In the genomic region with DNA sequence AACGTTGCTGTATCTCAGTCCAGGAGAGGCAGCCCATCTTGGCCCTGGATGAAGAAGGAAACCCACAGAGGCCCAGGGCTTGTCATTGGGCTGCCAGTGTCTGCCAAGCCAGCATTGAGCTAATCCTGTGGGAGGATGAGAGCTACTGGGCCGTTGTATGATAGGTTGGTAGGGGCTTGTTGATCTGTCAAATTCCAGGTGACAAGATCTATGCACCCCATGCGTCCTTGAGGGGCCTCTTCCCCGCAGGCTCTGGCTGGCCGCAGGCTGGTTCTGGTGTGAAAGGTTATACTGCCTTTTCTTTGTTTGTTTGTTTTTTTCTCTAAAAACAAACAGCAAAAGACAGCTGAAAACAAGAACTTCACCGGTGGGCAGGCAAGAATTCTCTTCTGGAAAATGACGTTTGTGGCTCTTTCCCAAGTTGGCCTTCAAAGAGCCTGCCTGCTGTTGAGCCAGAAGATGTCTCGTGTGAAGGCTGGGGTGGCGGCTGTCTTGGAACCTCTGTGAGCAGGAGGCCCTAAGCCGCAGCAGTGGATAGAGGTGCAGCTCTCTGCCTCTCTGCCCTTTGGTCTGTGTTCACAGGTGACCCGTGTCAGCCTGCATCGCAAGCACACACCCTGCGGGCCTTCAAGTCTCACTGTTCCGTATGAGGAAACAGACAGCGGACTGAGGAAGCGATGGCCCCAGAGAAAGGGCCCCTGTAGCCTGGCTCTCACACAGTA, we compare ENCODE assay signal across 12 cellular contexts. TPM values are rescaled to one million over a fixed set of nuclear protein-coding genes. Genes with fewer than 3 reads are reported as not detected.
DNase-seq lines count a peak whose midpoint lies in the region; ATAC-seq, FAIRE-seq and TF ChIP-seq lines count a peak whose summit lies in the region.
"Had no signal": no experiment of that assay in that cellular context is flagged by ENCODE, and none has a peak within 500 bp of the region (broad histone marks: within the 10 kb centered on the region; RNA-seq: fewer than 3 reads in every experiment).

No MANE protein-coding gene starts in this region.

- H3K9me3 ChIP-seq in duodenal mucosa (ENCODE audit: control insufficient read depth in 1 of 2, low read length in 2 of 2) (no peaks in the 10 kb centered on the region), mucosa of descending colon (no peaks in the 10 kb centered on the region), thoracic aorta (no peaks in the 10 kb centered on the region)
- H3K9me3 ChIP-seq: A549 had no signal

- DNase-seq in activated CD4-positive, alpha-beta T cell treated with anti-CD3 and anti-CD28 coated beads, Interleukin-2, amount 10 ng/mL, durations not matched to agents 24 days and 14 days, result no peak
- no peak for DNase-seq in activated CD4-positive, alpha-beta T cell treated with anti-CD3 and anti-CD28 coated beads for 4 hours
- peak; percentile 64 to 71 (median 66) for DNase-seq in mucosa of descending colon
- no peak for DNase-seq in thoracic aorta (ENCODE audit: low spot score)
- DNase-seq in HTR-8/SVneo (ENCODE audit: insufficient read length, low spot score), result no peak
- DNase-seq in iPS-NIHi7 (ENCODE audit: extremely low spot score), result no peak
- no peak for DNase-seq in pons (ENCODE audit: low spot score)
- DNase-seq: NCI-H1105 treated with DMSO at 0.1 percent for 48 hours had no signal

- H3K27me3 ChIP-seq in duodenal mucosa (ENCODE audit: control insufficient read depth in 1 of 2, insufficient read depth in 2 of 2, low read length in 2 of 2), result no peaks in the 10 kb centered on the region
- H3K27me3 ChIP-seq in thoracic aorta (replicated peaks; ENCODE audit: insufficient read depth), result no peaks in the 10 kb centered on the region

- no peaks in the 10 kb centered on the region for H3K27me3 Mint-ChIP-seq in activated CD4-positive, alpha-beta T cell treated with anti-CD3 and anti-CD28 coated beads, Interleukin-2, amount 10 ng/mL, durations not matched to agents 24 days and 14 days

- H3K9ac ChIP-seq in duodenal mucosa (ENCODE audit: low read depth in 1 of 2, low read length in 2 of 2), result peak overlapping the region in 1 of 2 donors; percentile 3

- H3K4me1 Mint-ChIP-seq in activated CD4-positive, alpha-beta T cell treated with anti-CD3 and anti-CD28 coated beads, Interleukin-2, amount 10 ng/mL, durations not matched to agents 24 days and 14 days, result peaks cover 16% of the 10 kb centered on the region

- intact Hi-C loops in activated CD4-positive, alpha-beta T cell treated with anti-CD3 and anti-CD28 coated beads, Interleukin-2, amount 10 ng/mL, durations not matched to agents 24 days and 14 days (cut with micrococcal nuclease), result loop anchor here (5.0 kb wide), 1 partner anchor 42 kb away; no protein-coding TSS in a partner anchor
- intact Hi-C loops in mucosa of descending colon (cut with DNase I, micrococcal nuclease), result loop anchor here in 1 of 2 donors (10.0 kb wide), 1 partner anchor 69 kb away; a partner anchor contains a TSS

- H3K4me1 ChIP-seq in duodenal mucosa (ENCODE audit: control insufficient read depth in 1 of 2, insufficient read depth in 2 of 2, low read length in 2 of 2) (peaks cover 26 to 28% of the 10 kb centered on the region in 2 donors), mucosa of descending colon (ENCODE audit: low read depth) (peaks cover 10% of the 10 kb centered on the region), thoracic aorta (ENCODE audit: control insufficient read depth in 1 of 2, low read depth in 2 of 2) (peaks cover 30 to 50% of the 10 kb centered on the region in 2 donors)
- H3K4me1 ChIP-seq: A549 had no signal

- H3K27ac Mint-ChIP-seq in activated CD4-positive, alpha-beta T cell treated with anti-CD3 and anti-CD28 coated beads, Interleukin-2, amount 10 ng/mL, durations not matched to agents 24 days and 14 days, result peak overlapping the region; percentile 63

- H3K4me3 ChIP-seq in duodenal mucosa (ENCODE audit: low read depth in 1 of 2, low read length in 2 of 2) (no peak overlapping the region), mucosa of descending colon (no peak overlapping the region), thoracic aorta (no peak overlapping the region)
- H3K4me3 ChIP-seq: A549 had no signal

- peaks cover 7 to 32% of the 10 kb centered on the region in 2 donors for H3K36me3 ChIP-seq in duodenal mucosa (ENCODE audit: control insufficient read depth in 1 of 2, insufficient read depth in 2 of 2, low read length in 2 of 2)
- no peaks in the 10 kb centered on the region for H3K36me3 ChIP-seq in mucosa of descending colon (ENCODE audit: low read depth)
- H3K36me3 ChIP-seq in thoracic aorta, result peaks cover 38% of the 10 kb centered on the region

- peak; percentile 90 for ATAC-seq in mucosa of descending colon
- ATAC-seq in thoracic aorta (ENCODE audit: insufficient number of reproducible peaks, low FRiP score, low read depth), result no peak
- ATAC-seq: A549 had no signal

- H3K27ac ChIP-seq in duodenal mucosa (ENCODE audit: low read depth, low read length) (peak overlapping the region; percentile 35), thoracic aorta (peak overlapping the region; percentile 96 to 99)
- H3K27ac ChIP-seq: A549 had no signal

- H3K36me3 Mint-ChIP-seq in activated CD4-positive, alpha-beta T cell treated with anti-CD3 and anti-CD28 coated beads, Interleukin-2, amount 10 ng/mL, durations not matched to agents 24 days and 14 days (ENCODE audit: low read depth), result peaks cover 30% of the 10 kb centered on the region

- H3K9me3 Mint-ChIP-seq in activated CD4-positive, alpha-beta T cell treated with anti-CD3 and anti-CD28 coated beads, Interleukin-2, amount 10 ng/mL, durations not matched to agents 24 days and 14 days, result no peaks in the 10 kb centered on the region

- TF ChIP-seq CTCF in mucosa of descending colon (IDR thresholded peaks at IDR 0.05), result no peak
- TF ChIP-seq CTCF in thoracic aorta (IDR thresholded peaks at IDR 0.05), result no peak

- H3K4me3 Mint-ChIP-seq in activated CD4-positive, alpha-beta T cell treated with anti-CD3 and anti-CD28 coated beads, Interleukin-2, amount 10 ng/mL, durations not matched to agents 24 days and 14 days, result no peak overlapping the region

- FAIRE-seq in HTR-8/SVneo (lab: Jason Lieb, UNC), result no peak
- FAIRE-seq: A549 had no signal

RNA-seq across cellular contexts. Expression of a gene that starts 23.3 kb away (rescaled TPM):
- total RNA-seq in activated CD4-positive, alpha-beta T cell treated with anti-CD3 and anti-CD28 coated beads, Interleukin-2, amount 10 ng/mL, durations not matched to agents 24 days and 14 days, result not detected in 2 replicates
- under 1 TPM in 1 of 3 donors, not detected in 2; 0.96 TPM for total RNA-seq in mucosa of descending colon
- 1 to 10 TPM in 1 of 2 donors, under 1 TPM in 1; 0.41 to 1.3 TPM for total RNA-seq in thoracic aorta
- total RNA-seq: activated CD8-positive, alpha-beta memory T cell treated with anti-CD3 and anti-CD28 coated beads for 36 hours; RPMI7951 had no signal

RNA-seq across cellular contexts. Expression of a gene that starts 40.2 kb away (rescaled TPM):
- total RNA-seq in activated CD4-positive, alpha-beta T cell treated with anti-CD3 and anti-CD28 coated beads, Interleukin-2, amount 10 ng/mL, durations not matched to agents 24 days and 14 days, result 8.1 and 9.8 TPM in 2 replicates
- total RNA-seq in mucosa of descending colon, result 10 to 100 TPM; 17.1 to 18.6 (median 18.4) TPM
- total RNA-seq in thoracic aorta, result 10 to 100 TPM; 35.2 to 38.7 TPM

RNA-seq across cellular contexts. Expression of a gene that starts 55.4 kb away (rescaled TPM):
- total RNA-seq in activated CD4-positive, alpha-beta T cell treated with anti-CD3 and anti-CD28 coated beads, Interleukin-2, amount 10 ng/mL, durations not matched to agents 24 days and 14 days, result 0.57 and 0.79 TPM in 2 replicates
- total RNA-seq in mucosa of descending colon (1 to 10 TPM in 1 of 3 donors, under 1 TPM in 1, not detected in 1; 0.27 to 1.6 TPM), thoracic aorta (1 to 10 TPM; 5.6 to 6.2 TPM)

Comparison
In these comparisons a context has a peak if more than half of its experiments do, and no peak if none do; other contexts are left out.
1. DNase-seq: peak in mucosa of descending colon (3 of 3); none in activated CD4-positive, alpha-beta T cell treated with anti-CD3 and anti-CD28 coated beads, Interleukin-2, amount 10 ng/mL, durations not matched to agents 24 days and 14 days (single experiment), activated CD4-positive, alpha-beta T cell treated with anti-CD3 and anti-CD28 coated beads for 4 hours (0 of 2), thoracic aorta (single experiment), HTR-8/SVneo (single experiment), iPS-NIHi7 (single experiment) and pons (single experiment).